8 cellular contexts compared by ENCODE assay signal in the genomic region with DNA sequence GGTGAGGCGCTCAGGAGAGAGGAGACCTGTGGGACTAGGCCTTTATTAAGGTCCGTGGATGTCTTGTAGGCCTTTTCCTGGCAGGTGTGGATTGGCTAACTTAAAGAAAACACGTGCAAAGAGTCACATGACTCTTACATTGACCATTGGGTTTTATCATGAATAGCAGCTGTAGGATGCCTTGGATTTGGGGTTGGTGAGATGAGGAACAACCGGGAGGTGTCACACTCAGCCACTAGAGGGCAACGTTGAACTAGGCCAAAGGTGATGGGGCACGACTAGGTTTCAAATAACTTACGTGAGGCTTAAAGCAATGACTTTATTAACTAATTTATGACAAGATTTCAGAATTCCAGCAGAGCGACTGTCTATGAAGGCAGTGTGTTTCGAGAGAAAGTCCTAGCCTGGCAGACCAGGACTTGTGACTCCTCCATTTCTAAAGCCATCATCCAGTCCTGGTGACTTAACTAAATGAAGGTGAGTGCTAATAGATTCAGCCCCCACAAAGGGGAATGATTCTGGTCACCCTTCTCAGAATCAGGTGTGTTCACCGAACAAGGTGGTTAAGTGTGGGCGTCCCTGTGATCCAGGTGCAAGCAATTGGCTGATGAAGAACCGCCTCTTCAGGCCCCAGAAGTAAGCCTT.
DNase-seq lines count a peak whose midpoint lies in the region; ATAC-seq, FAIRE-seq and TF ChIP-seq lines count a peak whose summit lies in the region.

No MANE protein-coding gene starts in this region.

- H3K27ac ChIP-seq in RWPE2 (ENCODE audit: poor library complexity, severe bottlenecking) (no peak overlapping the region), dorsolateral prefrontal cortex (no peak overlapping the region), parathyroid adenoma (no peak overlapping the region)

- H3K4me2 ChIP-seq in parathyroid adenoma (ENCODE audit: low read length) = no peak overlapping the region

- DNase-seq in DMS53 treated with DMSO at 0.1 percent for 48 hours (lab: John Stamatoyannopoulos, UW; ENCODE audit: unreplicated experiment) = peak; percentile 7
- DNase-seq in GM19239 (ENCODE audit: insufficient read length, low spot score) = peak; percentile 21
- no peak for DNase-seq in RWPE2 (ENCODE audit: low spot score)
- DNase-seq in dorsolateral prefrontal cortex = no peak
- DNase-seq in NCI-H510A treated with DMSO at 0.1 percent for 48 hours (lab: John Stamatoyannopoulos, UW) = no peak
- no peak for DNase-seq in NCI-H2227 treated with DMSO at 0.1 percent for 48 hours (lab: John Stamatoyannopoulos, UW)

- TF ChIP-seq CTCF in RWPE2 (IDR thresholded peaks at IDR 0.05; ENCODE audit: poor library complexity, severe bottlenecking) (peak; percentile 92), dorsolateral prefrontal cortex (IDR thresholded peaks at IDR 0.05 in 54 of 56, conservative IDR thresholded peaks at IDR 0.05 in 2 of 56; ENCODE audit: low read depth in 1 of 56, partially characterized antibody in 56 of 56) (peak; percentile 14 to 65 (median 50)), parathyroid adenoma (IDR thresholded peaks at IDR 0.05) (peak; percentile 39)

- peak; percentile 40 for FAIRE-seq in GM19239 (lab: Jason Lieb, UNC)

- H3K36me3 ChIP-seq in RWPE2 (ENCODE audit: low read depth) = no peaks in the 10 kb centered on the region
- no peaks in the 10 kb centered on the region for H3K36me3 ChIP-seq in parathyroid adenoma (ENCODE audit: control insufficient read depth, insufficient read depth, low read length)

- peak; percentile 82 for ATAC-seq in HG03159 (IDR thresholded peaks at IDR 0.05; ENCODE audit: unreplicated experiment)
- ATAC-seq in RWPE2 (ENCODE audit: low read depth) = peak; percentile 70

- H3K4me1 ChIP-seq in RWPE2 (ENCODE audit: insufficient read depth, poor library complexity, severe bottlenecking) = no peaks in the 10 kb centered on the region
- no peaks in the 10 kb centered on the region for H3K4me1 ChIP-seq in parathyroid adenoma

- no peak overlapping the region for H2AFZ ChIP-seq in parathyroid adenoma

- intact Hi-C loops in dorsolateral prefrontal cortex (cut with DNase I) = no loop called here

- H3K27me3 ChIP-seq in RWPE2 (ENCODE audit: insufficient read depth, poor library complexity, severe bottlenecking) (no peaks in the 10 kb centered on the region), dorsolateral prefrontal cortex (peaks cover 0 to 7% (median 0%) of the 10 kb centered on the region in 45 donors), parathyroid adenoma (ENCODE audit: control insufficient read depth, insufficient read depth, low read length) (no peaks in the 10 kb centered on the region)

- H3K9ac ChIP-seq in parathyroid adenoma = no peak overlapping the region

- H3K4me3 ChIP-seq in RWPE2 (ENCODE audit: severe bottlenecking) (no peak overlapping the region), dorsolateral prefrontal cortex (no peak overlapping the region), parathyroid adenoma (ENCODE audit: low read depth, low read length) (no peak overlapping the region)

- no peaks in the 10 kb centered on the region for H3K79me2 ChIP-seq in parathyroid adenoma

- H3K9me3 ChIP-seq in RWPE2 (ENCODE audit: severe bottlenecking) (no peaks in the 10 kb centered on the region), parathyroid adenoma (ENCODE audit: control insufficient read depth, low read length) (no peaks in the 10 kb centered on the region)

Comparison
In these comparisons a context has a peak if more than half of its experiments do, and no peak if none do; other contexts are left out.
1. DNase-seq: peak in DMS53 treated with DMSO at 0.1 percent for 48 hours (single experiment) and GM19239 (single experiment); none in RWPE2 (single experiment), dorsolateral prefrontal cortex (0 of 10), NCI-H510A treated with DMSO at 0.1 percent for 48 hours (single experiment) and NCI-H2227 treated with DMSO at 0.1 percent for 48 hours (single experiment).
2. CTCF ChIP-seq: peak in every context shown above with its lines; median percentile 92 in RWPE2; 50 in dorsolateral prefrontal cortex; 39 in parathyroid adenoma.